Comparison of ENCODE assay signal across 17 cellular contexts in genomic region chr3:156867174-156867573, GRCh38. TPM values are rescaled to one million over a fixed set of nuclear protein-coding genes. Genes with fewer than 3 reads are reported as not detected.
A peak's percentile ranks its signal among the peaks of the same experiment; 100 is the strongest.
DNase-seq lines count a peak whose midpoint lies in the region; ATAC-seq and TF ChIP-seq lines count a peak whose summit lies in the region.
"Had no signal": no experiment of that assay in that cellular context is flagged by ENCODE, and none has a peak within 500 bp of the region (broad histone marks: within the 10 kb centered on the region; RNA-seq: fewer than 3 reads in every experiment).

No MANE protein-coding gene starts in this region.

- H3K4me1 ChIP-seq in OCI-LY3 (ENCODE audit: low read length), result peaks cover 16% of the 10 kb centered on the region
- H3K4me1 ChIP-seq in mesenchymal stem cell (ENCODE audit: control insufficient read depth, insufficient read depth, low read depth, low read length), result no peaks in the 10 kb centered on the region
- H3K4me1 ChIP-seq: A549, Caco-2 had no signal

- H3K36me3 ChIP-seq in GM06990 (ENCODE audit: control insufficient read depth, insufficient read depth, low read length), result no peaks in the 10 kb centered on the region
- no peaks in the 10 kb centered on the region for H3K36me3 ChIP-seq in OCI-LY3 (replicated peaks; ENCODE audit: low read depth, low read length)
- H3K36me3 ChIP-seq in mesenchymal stem cell (ENCODE audit: control insufficient read depth in 1 of 2, insufficient read depth in 2 of 2, low read depth in 1 of 2, low read length in 2 of 2), result no peaks in the 10 kb centered on the region

- no peak overlapping the region for H4K8ac ChIP-seq in mesenchymal stem cell (ENCODE audit: low read length)

- no peak overlapping the region for H2BK120ac ChIP-seq in mesenchymal stem cell (ENCODE audit: low read depth, low read length)

- POLR2A ChIA-PET in activated CD4-positive, alpha-beta T cell treated with anti-CD3 and anti-CD28 coated beads for 36 hours (lab: Charles Lee), result no interaction called here

- H3K27me3 ChIP-seq in GM06990 (replicated peaks; ENCODE audit: control insufficient read depth, insufficient read depth, low read length), result no peaks in the 10 kb centered on the region
- H3K27me3 ChIP-seq in OCI-LY3 (ENCODE audit: low read depth, low read length), result no peaks in the 10 kb centered on the region
- no peaks in the 10 kb centered on the region for H3K27me3 ChIP-seq in mesenchymal stem cell (ENCODE audit: control insufficient read depth in 1 of 2, insufficient read depth in 1 of 2, low read length in 2 of 2)

- no peak overlapping the region for H3K27ac ChIP-seq in OCI-LY3 (ENCODE audit: low read length)
- no peak overlapping the region for H3K27ac ChIP-seq in mesenchymal stem cell (ENCODE audit: low read length, poor library complexity, severe bottlenecking)
- H3K27ac ChIP-seq: 22Rv1, A549, C4-2B, HL-60 had no signal

- H3K36me3 Mint-ChIP-seq in activated CD4-positive, alpha-beta T cell treated with anti-CD3 and anti-CD28 coated beads for 36 hours (ENCODE audit: low read depth), result no peaks in the 10 kb centered on the region
- H3K36me3 Mint-ChIP-seq in stimulated activated effector memory CD8-positive, alpha-beta T cell treated with anti-CD3 and anti-CD28 coated beads, Interleukin-12 subunit alpha, Interleukin-12 subunit beta, amount 100 ng/mL, for 72 hours, result no peaks in the 10 kb centered on the region

- no peak overlapping the region for H3K27ac Mint-ChIP-seq in activated CD4-positive, alpha-beta T cell treated with anti-CD3 and anti-CD28 coated beads for 36 hours
- H3K27ac Mint-ChIP-seq in stimulated activated effector memory CD8-positive, alpha-beta T cell treated with anti-CD3 and anti-CD28 coated beads, Interleukin-12 subunit alpha, Interleukin-12 subunit beta, amount 100 ng/mL, for 72 hours, result no peak overlapping the region
- H3K27ac Mint-ChIP-seq: CD4-positive, alpha-beta T cell; H9 had no signal

- H4K20me1 ChIP-seq in OCI-LY3 (ENCODE audit: insufficient read depth, low read length), result no peaks in the 10 kb centered on the region

- no CpG with 5 or more reads among the region's 1 CpG for WGBS in mesenchymal stem cell

- no peak overlapping the region for H3K4me3 ChIP-seq in GM06990 (replicated peaks; ENCODE audit: low read depth, low read length)
- H3K4me3 ChIP-seq in OCI-LY3 (ENCODE audit: low read length), result no peak overlapping the region
- no peak overlapping the region for H3K4me3 ChIP-seq in mesenchymal stem cell (ENCODE audit: insufficient read depth in 1 of 2, low read depth in 1 of 2, low read length in 2 of 2)
- H3K4me3 ChIP-seq: A549 had no signal

- H3K27me3 Mint-ChIP-seq in activated CD4-positive, alpha-beta T cell treated with anti-CD3 and anti-CD28 coated beads for 36 hours, result no peaks in the 10 kb centered on the region

- intact Hi-C loops in activated CD4-positive, alpha-beta T cell treated with anti-CD3 and anti-CD28 coated beads for 36 hours (cut with DNase I, micrococcal nuclease), result no loop called here

- TF ChIP-seq CTCF in GM06990 (IDR thresholded peaks at IDR 0.05; ENCODE audit: insufficient read depth, low read length, poor library complexity, severe bottlenecking), result no peak
- TF ChIP-seq CTCF in OCI-LY3 (IDR thresholded peaks at IDR 0.05; ENCODE audit: low read depth, low read length), result no peak

- H2BK15ac ChIP-seq in mesenchymal stem cell (ENCODE audit: low read depth, poor library complexity, severe bottlenecking), result no peak overlapping the region

- no peaks in the 10 kb centered on the region for H3K79me1 ChIP-seq in mesenchymal stem cell (replicated peaks; ENCODE audit: low read length, poor library complexity, severe bottlenecking)

- H3K9me3 Mint-ChIP-seq in activated CD4-positive, alpha-beta T cell treated with anti-CD3 and anti-CD28 coated beads for 36 hours (ENCODE audit: low read depth), result no peaks in the 10 kb centered on the region
- peaks cover 6% of the 10 kb centered on the region for H3K9me3 Mint-ChIP-seq in stimulated activated effector memory CD8-positive, alpha-beta T cell treated with anti-CD3 and anti-CD28 coated beads, Interleukin-12 subunit alpha, Interleukin-12 subunit beta, amount 100 ng/mL, for 72 hours

- H3K9ac ChIP-seq in OCI-LY3 (ENCODE audit: low read length) (no peak overlapping the region), mesenchymal stem cell (ENCODE audit: low read length) (no peak overlapping the region)

- H3K4me3 Mint-ChIP-seq in activated CD4-positive, alpha-beta T cell treated with anti-CD3 and anti-CD28 coated beads for 36 hours, result no peak overlapping the region
- no peak overlapping the region for H3K4me3 Mint-ChIP-seq in stimulated activated effector memory CD8-positive, alpha-beta T cell treated with anti-CD3 and anti-CD28 coated beads, Interleukin-12 subunit alpha, Interleukin-12 subunit beta, amount 100 ng/mL, for 72 hours
- H3K4me3 Mint-ChIP-seq: CD4-positive, alpha-beta T cell; H9 had no signal

- peak overlapping the region; percentile 23 for H3K4me2 ChIP-seq in OCI-LY3 (ENCODE audit: low read length)
- H3K4me2 ChIP-seq in mesenchymal stem cell (ENCODE audit: low read length, poor library complexity, severe bottlenecking), result no peak overlapping the region
- H3K4me2 ChIP-seq: A549 had no signal

- CTCF ChIA-PET in activated CD4-positive, alpha-beta T cell treated with anti-CD3 and anti-CD28 coated beads for 36 hours (lab: Charles Lee), result interaction anchor here (1.0 kb wide), 1 partner anchor 78 kb away, joined by 4 read pairs; no protein-coding TSS in a partner anchor

- H4K91ac ChIP-seq in mesenchymal stem cell (ENCODE audit: low read length), result no peak overlapping the region

- no peak overlapping the region for H2AK5ac ChIP-seq in mesenchymal stem cell (ENCODE audit: low read length, severe bottlenecking)

- no peaks in the 10 kb centered on the region for H3K4me1 Mint-ChIP-seq in activated CD4-positive, alpha-beta T cell treated with anti-CD3 and anti-CD28 coated beads for 36 hours
- H3K4me1 Mint-ChIP-seq in stimulated activated effector memory CD8-positive, alpha-beta T cell treated with anti-CD3 and anti-CD28 coated beads, Interleukin-12 subunit alpha, Interleukin-12 subunit beta, amount 100 ng/mL, for 72 hours, result peaks cover 5% of the 10 kb centered on the region
- H3K4me1 Mint-ChIP-seq: H9 had no signal

- peak; percentile 23 for ATAC-seq in activated CD4-positive, alpha-beta T cell treated with anti-CD3 and anti-CD28 coated beads for 36 hours
- peak; percentile 83 for ATAC-seq in stimulated activated effector memory CD8-positive, alpha-beta T cell treated with anti-CD3 and anti-CD28 coated beads, Interleukin-12 subunit alpha, Interleukin-12 subunit beta, amount 100 ng/mL, for 72 hours
- no peak for ATAC-seq in GM21717 (IDR thresholded peaks at IDR 0.05; ENCODE audit: unreplicated experiment)
- ATAC-seq: A549 had no signal

- no peak overlapping the region for H2AFZ ChIP-seq in OCI-LY3 (ENCODE audit: low read depth, low read length)
- no peak overlapping the region for H2AFZ ChIP-seq in mesenchymal stem cell (ENCODE audit: low read depth, low read length)

- no peak overlapping the region for H2BK5ac ChIP-seq in mesenchymal stem cell (ENCODE audit: low read depth, low read length, poor library complexity, severe bottlenecking)

- no peak for DNase-seq in activated CD4-positive, alpha-beta T cell treated with anti-CD3 and anti-CD28 coated beads for 36 hours
- no peak for DNase-seq in activated CD4-positive, alpha-beta T cell treated with anti-CD3 and anti-CD28 coated beads, Interleukin-2, amount 50 U/mL, for 4 hours
- DNase-seq in GM06990 (ENCODE audit: extremely low read depth, insufficient read length), result peak; percentile 3
- DNase-seq in stimulated activated effector memory CD8-positive, alpha-beta T cell treated with anti-CD3 and anti-CD28 coated beads, Interleukin-12 subunit alpha, Interleukin-12 subunit beta, amount 100 ng/mL, for 72 hours (ENCODE audit: low spot score in 2 of 2), result no peak
- DNase-seq in mesenchymal stem cell, result no peak
- DNase-seq: AML-193; Caco-2; CD4-positive, alpha-beta T cell; H9 had no signal

- H2BK12ac ChIP-seq in mesenchymal stem cell (ENCODE audit: low read length in 2 of 2), result no peak overlapping the region

- H3K4ac ChIP-seq in mesenchymal stem cell (ENCODE audit: low read depth in 1 of 2, low read length in 2 of 2), result no peak overlapping the region

- H3K14ac ChIP-seq in mesenchymal stem cell (ENCODE audit: low read length in 2 of 2), result no peak overlapping the region

- H3K9me3 ChIP-seq in OCI-LY3 (ENCODE audit: insufficient read depth, low read length) (no peaks in the 10 kb centered on the region; the same call in 1 of the 2 replicates), mesenchymal stem cell (ENCODE audit: control insufficient read depth, low read length) (peaks cover 7% of the 10 kb centered on the region)
- H3K9me3 ChIP-seq: Caco-2 had no signal

- H3K18ac ChIP-seq in mesenchymal stem cell (ENCODE audit: low read depth in 1 of 2, low read length in 2 of 2), result no peak overlapping the region

- no peaks in the 10 kb centered on the region for H3K79me2 ChIP-seq in OCI-LY3 (ENCODE audit: low read length)

- H3K23ac ChIP-seq in mesenchymal stem cell (ENCODE audit: low read length in 2 of 2), result no peak overlapping the region

RNA-seq across cellular contexts. Expression of gene LEKR1, which starts 41.0 kb away (rescaled TPM):
- under 1 TPM; 0.37 to 0.53 TPM for total RNA-seq in activated CD4-positive, alpha-beta T cell treated with anti-CD3 and anti-CD28 coated beads for 36 hours
- 0.12 TPM for polyA plus RNA-seq in mesenchymal stem cell (2013, experiment 1 of 2)
- 0.23 TPM for polyA plus RNA-seq in mesenchymal stem cell (2013, experiment 2 of 2)
- total RNA-seq: H1, H9, HT1080 had no signal
